9 cellular contexts compared by ENCODE assay signal in the genomic region with DNA sequence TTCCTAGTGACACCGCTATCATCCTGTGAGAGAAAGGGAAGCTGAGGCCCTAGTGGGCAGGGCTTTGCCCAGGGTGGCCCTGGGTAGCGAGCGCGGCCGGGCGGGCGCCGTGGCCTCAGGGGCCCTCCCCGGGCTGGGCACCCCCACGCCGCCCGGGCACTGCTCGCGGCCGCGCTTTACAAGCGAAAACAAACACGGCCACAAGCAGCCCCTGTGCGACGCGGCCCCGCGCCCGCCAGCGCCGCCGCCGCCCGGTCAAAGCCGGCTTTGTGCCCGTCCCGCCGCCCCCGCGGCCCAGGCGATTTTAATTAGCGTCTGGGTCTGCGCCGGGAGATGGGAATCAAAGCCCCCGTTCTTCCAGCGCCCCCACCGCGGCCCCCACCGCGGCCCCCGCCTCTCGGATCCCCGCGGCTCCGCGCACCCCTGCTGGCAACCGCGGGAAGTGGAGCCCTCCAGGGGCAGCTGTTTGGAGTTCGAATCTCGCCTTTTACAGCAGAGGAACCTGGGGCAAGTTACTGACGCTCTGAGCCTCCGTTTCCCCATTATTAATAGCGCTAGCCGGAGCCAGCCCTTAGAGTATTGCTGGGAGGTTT. TPM values are rescaled to one million over a fixed set of nuclear protein-coding genes. Genes with fewer than 3 reads are reported as not detected.
DNase-seq lines count a peak whose midpoint lies in the region; TF ChIP-seq lines count a peak whose summit lies in the region.
"Had no signal": no experiment of that assay in that cellular context is flagged by ENCODE, and none has a peak within 500 bp of the region (broad histone marks: within the 10 kb centered on the region; RNA-seq: fewer than 3 reads in every experiment).

No MANE protein-coding gene starts in this region.

- DNase-seq in activated CD4-positive, alpha-beta T cell treated with anti-CD3 and anti-CD28 coated beads for 48 hours, result peak; percentile 13
- DNase-seq in activated CD4-positive, alpha-beta T cell treated with anti-CD3 and anti-CD28 coated beads for 1 hour, result no peak
- DNase-seq in epithelial cell of proximal tubule (ENCODE audit: low read depth), result no peak
- DNase-seq in medulla oblongata (ENCODE audit: extremely low spot score), result peak; percentile 81
- DNase-seq in tibial nerve (ENCODE audit: low spot score in 2 of 2), result no peak
- no peak for DNase-seq in T-helper 1 cell
- no peak for DNase-seq in activated CD4-positive, alpha-beta T cell treated with anti-CD3 and anti-CD28 coated beads, Interleukin-2, amount 10 ng/mL, durations not matched to agents 24 days and 14 days
- no peak for DNase-seq in mucosa of gallbladder (ENCODE audit: low spot score)

- H3K27me3 Mint-ChIP-seq in activated CD4-positive, alpha-beta T cell treated with anti-CD3 and anti-CD28 coated beads, Interleukin-2, amount 10 ng/mL, durations not matched to agents 24 days and 14 days, result peaks cover 26% of the 10 kb centered on the region

- H3K36me3 ChIP-seq in tibial nerve, result no peaks in the 10 kb centered on the region

- H3K9me3 Mint-ChIP-seq in activated CD4-positive, alpha-beta T cell treated with anti-CD3 and anti-CD28 coated beads, Interleukin-2, amount 10 ng/mL, durations not matched to agents 24 days and 14 days, result no peaks in the 10 kb centered on the region

- no peak for TF ChIP-seq EP300 in tibial nerve (IDR thresholded peaks at IDR 0.05)

- peak; percentile 50 for TF ChIP-seq CTCF in epithelial cell of proximal tubule (conservative IDR thresholded peaks at IDR 0.05; ENCODE audit: low read depth, low read length)
- TF ChIP-seq CTCF in tibial nerve (IDR thresholded peaks at IDR 0.05), result peak; percentile 47 to 74 (median 63)

- no peaks in the 10 kb centered on the region for H3K27me3 ChIP-seq in tibial nerve

- TF ChIP-seq POLR2A in tibial nerve (IDR thresholded peaks at IDR 0.05), result no peak

- H3K4me3 Mint-ChIP-seq in activated CD4-positive, alpha-beta T cell treated with anti-CD3 and anti-CD28 coated beads, Interleukin-2, amount 10 ng/mL, durations not matched to agents 24 days and 14 days, result no peak overlapping the region

- 1 to 4% methylated on average over 34 to 43 of the region's 59 CpGs for WGBS in tibial nerve, 2 donors

- H3K4me1 Mint-ChIP-seq in activated CD4-positive, alpha-beta T cell treated with anti-CD3 and anti-CD28 coated beads, Interleukin-2, amount 10 ng/mL, durations not matched to agents 24 days and 14 days, result no peaks in the 10 kb centered on the region

- H3K4me1 ChIP-seq in tibial nerve, result peaks cover 0 to 23% (median 3%) of the 10 kb centered on the region in 4 donors

- no peak overlapping the region for H3K27ac Mint-ChIP-seq in activated CD4-positive, alpha-beta T cell treated with anti-CD3 and anti-CD28 coated beads, Interleukin-2, amount 10 ng/mL, durations not matched to agents 24 days and 14 days

- H3K27ac ChIP-seq in tibial nerve, result peak overlapping the region; percentile 50 to 85 (median 68)
- H3K27ac ChIP-seq: C4-2B had no signal

- peaks cover 0 to 12% (median 0%) of the 10 kb centered on the region in 4 donors for H3K9me3 ChIP-seq in tibial nerve

- peak overlapping the region; percentile 50 for H3K4me3 ChIP-seq in epithelial cell of proximal tubule (ENCODE audit: low read depth, low read length)
- H3K4me3 ChIP-seq in tibial nerve, result peak overlapping the region in 3 of 4 donors; percentile 35 to 56 (median 41)

- no peaks in the 10 kb centered on the region for H3K36me3 Mint-ChIP-seq in activated CD4-positive, alpha-beta T cell treated with anti-CD3 and anti-CD28 coated beads, Interleukin-2, amount 10 ng/mL, durations not matched to agents 24 days and 14 days (ENCODE audit: low read depth)

- intact Hi-C loops in activated CD4-positive, alpha-beta T cell treated with anti-CD3 and anti-CD28 coated beads, Interleukin-2, amount 10 ng/mL, durations not matched to agents 24 days and 14 days (cut with micrococcal nuclease), result no loop called here

RNA-seq across cellular contexts. Expression of a gene that starts 47.9 kb away (rescaled TPM):
- total RNA-seq in epithelial cell of proximal tubule (not detected in 2 replicates), tibial nerve (not detected), mucosa of gallbladder (312 TPM)
- not detected in 2 replicates for total RNA-seq in activated CD4-positive, alpha-beta T cell treated with anti-CD3 and anti-CD28 coated beads, Interleukin-2, amount 10 ng/mL, durations not matched to agents 24 days and 14 days

Comparison
In these comparisons a context has a peak if more than half of its experiments do, and no peak if none do; other contexts are left out.
1. DNase-seq: peak in activated CD4-positive, alpha-beta T cell treated with anti-CD3 and anti-CD28 coated beads for 48 hours (single experiment) and medulla oblongata (single experiment); none in activated CD4-positive, alpha-beta T cell treated with anti-CD3 and anti-CD28 coated beads for 1 hour (single experiment), epithelial cell of proximal tubule (single experiment), tibial nerve (0 of 2), T-helper 1 cell (0 of 5), activated CD4-positive, alpha-beta T cell treated with anti-CD3 and anti-CD28 coated beads, Interleukin-2, amount 10 ng/mL, durations not matched to agents 24 days and 14 days (single experiment) and mucosa of gallbladder (single experiment).
2. RNA of a gene that starts 47.9 kb away (total RNA-seq): 312 TPM in mucosa of gallbladder (single experiment); not detected in activated CD4-positive, alpha-beta T cell treated with anti-CD3 and anti-CD28 coated beads, Interleukin-2, amount 10 ng/mL, durations not matched to agents 24 days and 14 days, not detected in epithelial cell of proximal tubule and not detected in tibial nerve; every median in the first group is over 100 times any median in the second.